ENCODE assay signal across 9 cellular contexts in genomic region chr4:36332023-36332781, GRCh38. TPM values are rescaled to one million over a fixed set of nuclear protein-coding genes. Genes with fewer than 3 reads are reported as not detected.
DNase-seq lines count a peak whose midpoint lies in the region; ATAC-seq and TF ChIP-seq lines count a peak whose summit lies in the region.
"Had no signal": no experiment of that assay in that cellular context is flagged by ENCODE, and none has a peak within 500 bp of the region (broad histone marks: within the 10 kb centered on the region; RNA-seq: fewer than 3 reads in every experiment).

No MANE protein-coding gene starts in this region.

- no peak for TF ChIP-seq CTCF in GM13977 (IDR thresholded peaks at IDR 0.05; ENCODE audit: extremely low read depth, insufficient read depth, missing control alignments)

- peak; percentile 87 for ATAC-seq in GM21825 (IDR thresholded peaks at IDR 0.05; ENCODE audit: unreplicated experiment)
- peak; percentile 61 for ATAC-seq in HG03558 (IDR thresholded peaks at IDR 0.05; ENCODE audit: extremely low read depth, unreplicated experiment)

- in situ Hi-C loops in GM13977 (cut with MboI; ENCODE audit: low pct_unique_long_range_greater_than_20kb, low sequenced_read_pairs, unreplicated experiment), result no loop called here

- DNase-seq in activated CD4-positive, alpha-beta T cell treated with anti-CD3 and anti-CD28 coated beads for 48 hours, result peak; percentile 26
- no peak for DNase-seq in activated CD4-positive, alpha-beta T cell treated with anti-CD3 and anti-CD28 coated beads for 4 hours
- DNase-seq in occipital lobe (lab: John Stamatoyannopoulos, UW) (peak; percentile 58), GM13977 (ENCODE audit: low spot score) (no peak), activated gamma-delta T cell (lab: John Stamatoyannopoulos, UW) (no peak), cerebellar nuclear complex (lab: John Stamatoyannopoulos, UW) (no peak)
- DNase-seq: HFFc6 had no signal

RNA-seq across cellular contexts. Expression of gene DTHD1, which starts 50.8 kb away (rescaled TPM):
- total RNA-seq in occipital lobe, result 0.94 TPM
- total RNA-seq: HFFc6 had no signal

Comparison
In these comparisons a context has a peak if more than half of its experiments do, and no peak if none do; other contexts are left out.
1. DNase-seq: peak in activated CD4-positive, alpha-beta T cell treated with anti-CD3 and anti-CD28 coated beads for 48 hours (single experiment) and occipital lobe (single experiment); none in activated CD4-positive, alpha-beta T cell treated with anti-CD3 and anti-CD28 coated beads for 4 hours (0 of 2), GM13977 (single experiment), activated gamma-delta T cell (single experiment) and cerebellar nuclear complex (0 of 2).